Comparison of ENCODE assay signal across 1 cellular context in the genomic region with DNA sequence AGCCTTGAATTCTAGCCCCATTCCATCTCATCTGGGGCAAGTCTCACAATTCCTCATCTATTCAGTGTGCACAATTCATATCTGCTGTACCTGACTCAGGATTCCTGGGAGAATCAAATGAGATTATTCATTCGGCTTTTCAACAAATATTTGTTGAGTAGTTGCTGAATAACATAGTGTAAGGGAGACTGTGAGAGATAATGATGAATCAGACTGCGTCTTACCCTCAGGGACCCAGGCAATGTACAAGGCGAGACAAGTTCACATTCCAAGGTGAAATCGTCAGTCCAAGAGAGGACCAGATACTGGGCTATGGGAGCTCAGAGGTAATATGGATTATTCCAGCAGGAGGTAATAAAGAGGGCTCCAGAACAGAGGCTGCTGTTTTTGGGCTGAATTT.
TF ChIP-seq lines count a peak whose summit lies in the region.

No MANE protein-coding gene starts in this region.

TF ChIP-seq in IMR-90, 13 proteins besides CTCF, POLR2A, EP300 and RAD21:
- TF ChIP-seq MAZ (IDR thresholded peaks at IDR 0.05; ENCODE audit: borderline replicate concordance, low read depth, low read length) (no peak), MXI1 (IDR thresholded peaks at IDR 0.05; ENCODE audit: borderline replicate concordance, low read depth, low read length) (no peak), SMC3 (IDR thresholded peaks at IDR 0.05; ENCODE audit: low read depth, low read length) (no peak), MAFK (IDR thresholded peaks at IDR 0.05; ENCODE audit: low read depth, low read length) (no peak)
